Comparison of ENCODE assay signal across 28 cellular contexts in the genomic region with DNA sequence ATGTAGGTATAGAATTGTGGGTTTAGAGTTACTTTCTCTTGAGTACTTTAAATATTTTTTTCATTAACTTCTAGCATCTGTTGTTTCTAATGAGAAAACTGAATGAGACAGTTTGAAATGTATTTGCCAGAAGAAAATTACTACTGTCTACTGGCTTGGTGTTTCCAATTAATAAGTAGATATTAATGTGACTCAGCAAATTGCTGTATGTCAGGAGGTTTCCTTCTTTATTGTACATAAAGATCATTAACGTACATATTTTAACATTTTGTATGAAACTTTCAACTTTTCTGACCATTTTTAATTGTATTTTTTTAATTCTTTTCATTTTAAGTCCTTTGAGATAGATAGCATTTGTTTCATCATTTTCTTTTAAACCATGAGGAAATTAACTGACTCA.
A peak's percentile ranks its signal among the peaks of the same experiment; 100 is the strongest.
DNase-seq lines count a peak whose midpoint lies in the region; ATAC-seq, FAIRE-seq and TF ChIP-seq lines count a peak whose summit lies in the region.
"Had no signal": no experiment of that assay in that cellular context is flagged by ENCODE, and none has a peak within 500 bp of the region (broad histone marks: within the 10 kb centered on the region; RNA-seq: fewer than 3 reads in every experiment).

No MANE protein-coding gene starts in this region.

- no peak for FAIRE-seq in keratinocyte (lab: Jason Lieb, UNC)

- no peak overlapping the region for H2BK120ac ChIP-seq in IMR-90 (ENCODE audit: low read depth, low read length)

- H3K9ac ChIP-seq in IMR-90 (ENCODE audit: low read depth, low read length) (no peak overlapping the region), mammary epithelial cell (ENCODE audit: insufficient read depth, low read length) (no peak overlapping the region), keratinocyte (ENCODE audit: control insufficient read depth, extremely low read depth, insufficient read depth, low read length) (peak overlapping the region; percentile 30)
- H3K9ac ChIP-seq: KMS-11, parathyroid adenoma had no signal

- H3K36me3 ChIP-seq in IMR-90 (ENCODE audit: control insufficient read depth, insufficient read depth, low read length): no peaks in the 10 kb centered on the region
- no peaks in the 10 kb centered on the region for H3K36me3 ChIP-seq in mammary epithelial cell (ENCODE audit: insufficient read depth, low read length)
- no peaks in the 10 kb centered on the region for H3K36me3 ChIP-seq in keratinocyte (ENCODE audit: control insufficient read depth in 2 of 2, extremely low read depth in 1 of 2, insufficient read depth in 2 of 2, low read length in 2 of 2)
- H3K36me3 ChIP-seq: tibial nerve had no signal

- in situ Hi-C loops in IMR-90 (cut with MboI; ENCODE audit: low sequenced_read_pairs) (no loop called here), mammary epithelial cell (cut with MboI; ENCODE audit: low sequenced_read_pairs in 2 of 2) (no loop called here)

- H3K4me3 ChIP-seq in IMR-90 (ENCODE audit: insufficient read depth, low read depth, low read length): no peak overlapping the region
- H3K4me3 ChIP-seq in mammary epithelial cell (replicated peaks in 1 of 3; ENCODE audit: insufficient read depth in 1 of 3, low read depth in 2 of 3, low read length in 3 of 3): no peak overlapping the region
- H3K4me3 ChIP-seq in keratinocyte (ENCODE audit: control insufficient read depth in 2 of 3, extremely low read depth in 1 of 3, insufficient read depth in 2 of 3, low read depth in 1 of 3, low read length in 3 of 3): no peak overlapping the region
- H3K4me3 ChIP-seq: body of pancreas, dorsolateral prefrontal cortex, tibial nerve had no signal

- peak overlapping the region; percentile 40 for H3K18ac ChIP-seq in IMR-90 (ENCODE audit: low read depth, low read length)

- H3K79me1 ChIP-seq in IMR-90 (ENCODE audit: low read depth in 1 of 2, low read length in 2 of 2): no peaks in the 10 kb centered on the region

- peak overlapping the region; percentile 68; the same call in 2 of the 3 replicates for H2BK15ac ChIP-seq in IMR-90 (ENCODE audit: low read depth, low read length)

- H3K27ac ChIP-seq in IMR-90 (ENCODE audit: insufficient read depth, low read length) (peak overlapping the region; percentile 2; the same call in 1 of the 2 replicates), mammary epithelial cell (ENCODE audit: insufficient read depth, low read depth, low read length) (peak overlapping the region; percentile 88), keratinocyte (ENCODE audit: control insufficient read depth, insufficient read depth, low read length) (peak overlapping the region; percentile 91)
- H3K27ac ChIP-seq: body of pancreas, dorsolateral prefrontal cortex, KMS-11, parathyroid adenoma had no signal

- H4K8ac ChIP-seq in IMR-90 (ENCODE audit: low read depth in 2 of 2, low read length in 2 of 2): peak overlapping the region in 1 of 2 experiments; percentile 26; a peak in 2 of 4 replicates

- no peak overlapping the region for H3K23ac ChIP-seq in IMR-90 (ENCODE audit: low read depth, low read length)

- no peak for TF ChIP-seq POLR2A in IMR-90 (IDR thresholded peaks at IDR 0.05; ENCODE audit: low read depth, low read length)

- no peak for DNase-seq in IMR-90
- no peak for DNase-seq in mammary epithelial cell
- DNase-seq in keratinocyte (ENCODE audit: low read depth, low spot score): no peak
- no peak for DNase-seq in type B pancreatic cell (ENCODE audit: extremely low spot score, unreplicated experiment)
- no peak for DNase-seq in activated CD4-positive, CD25-positive, alpha-beta regulatory T cell treated with anti-CD3 and anti-CD28 coated beads, Interleukin-2, amount 50 U/mL, for 72 hours
- no peak for DNase-seq in stimulated activated CD4-positive, alpha-beta T cell treated with anti-CD3 and anti-CD28 coated beads, Interleukin-2, amount 100 ng/mL, for 48 hours
- DNase-seq: activated CD8-positive, alpha-beta T cell treated with anti-CD3 and anti-CD28 coated beads for 36 hours; activated naive CD4-positive, alpha-beta T cell treated with anti-CD3 and anti-CD28 coated beads for 36 hours; C1 segment of cervical spinal cord; dorsolateral prefrontal cortex; GDM1; mesendoderm; NCI-H1436; NCI-H2081; NCI-H69; SHP77; stimulated activated CD4-positive, alpha-beta T cell treated with anti-CD3 and anti-CD28 coated beads, Interleukin-12 subunit alpha, Interleukin-12 subunit beta, amount 100 ng/mL, for 4 hours; stimulated activated CD4-positive, alpha-beta T cell treated with anti-CD3 and anti-CD28 coated beads, Interleukin-4, amount 100 ng/mL, for 24 hours had no signal

- H3K27me3 Mint-ChIP-seq in type B pancreatic cell: no peaks in the 10 kb centered on the region

- H3K36me3 Mint-ChIP-seq in type B pancreatic cell: no peaks in the 10 kb centered on the region

- no peak overlapping the region for H2AK9ac ChIP-seq in IMR-90 (replicated peaks; ENCODE audit: low read depth, low read length, poor library complexity)

- H2AFZ ChIP-seq in IMR-90 (replicated peaks; ENCODE audit: low read length, poor library complexity): no peak overlapping the region
- H2AFZ ChIP-seq in mammary epithelial cell (ENCODE audit: low read depth, low read length): no peak overlapping the region
- no peak overlapping the region for H2AFZ ChIP-seq in keratinocyte (ENCODE audit: control insufficient read depth, low read length)
- H2AFZ ChIP-seq: parathyroid adenoma had no signal

- peaks cover 4% of the 10 kb centered on the region; the same call in 1 of the 2 replicates for H3K4me1 ChIP-seq in IMR-90 (ENCODE audit: control insufficient read depth, insufficient read depth, low read length)
- peaks cover 18% of the 10 kb centered on the region for H3K4me1 ChIP-seq in mammary epithelial cell (ENCODE audit: insufficient read depth, low read length)
- H3K4me1 ChIP-seq in keratinocyte (ENCODE audit: control insufficient read depth, extremely low read depth, insufficient read depth, low read length): peaks cover 27% of the 10 kb centered on the region
- H3K4me1 ChIP-seq: body of pancreas, parathyroid adenoma, tibial nerve had no signal

- intact Hi-C loops in IMR-90 (cut with micrococcal nuclease) (no loop called here), mammary epithelial cell (cut with micrococcal nuclease) (loop anchor here (1.0 to 5.0 kb wide), 4 partner anchors 20 to 190 kb away; partner anchors contain the start of gene SLC22A23)

- ATAC-seq in IMR-90 (ENCODE audit: low read depth) (peak; percentile 11; the same call in 1 of the 2 replicates), GM18520 (IDR thresholded peaks at IDR 0.05; ENCODE audit: unreplicated experiment) (no peak)
- ATAC-seq: activated CD8-positive, alpha-beta T cell treated with anti-CD3 and anti-CD28 coated beads for 36 hours; HCT116; left lobe of liver; Panc1 had no signal

- H3K4me2 ChIP-seq in IMR-90 (ENCODE audit: low read depth, low read length) (no peak overlapping the region; the same call in 1 of the 2 replicates), mammary epithelial cell (ENCODE audit: insufficient read depth, low read depth, low read length) (peak overlapping the region; percentile 42), keratinocyte (ENCODE audit: control insufficient read depth, extremely low read depth, insufficient read depth, low read depth, low read length) (peak overlapping the region; percentile 44)
- H3K4me2 ChIP-seq: KMS-11 had no signal

- no peak overlapping the region for H2AK5ac ChIP-seq in IMR-90 (ENCODE audit: low read depth, low read length)

- no peak overlapping the region for H3K4ac ChIP-seq in IMR-90 (ENCODE audit: low read depth, low read length)

- H3K9me3 Mint-ChIP-seq in type B pancreatic cell: peaks cover 2% of the 10 kb centered on the region
- H3K9me3 Mint-ChIP-seq: activated naive CD4-positive, alpha-beta T cell treated with anti-CD3 and anti-CD28 coated beads for 36 hours; neural crest cell had no signal

- H2BK20ac ChIP-seq in IMR-90 (ENCODE audit: low read depth, low read length): peak overlapping the region; percentile 5

- peak overlapping the region; percentile 53 for H2BK5ac ChIP-seq in IMR-90 (ENCODE audit: low read depth, low read length, poor library complexity, severe bottlenecking)

- H3K79me2 ChIP-seq in mammary epithelial cell (ENCODE audit: insufficient read depth, low read length) (no peaks in the 10 kb centered on the region), keratinocyte (ENCODE audit: control insufficient read depth, insufficient read depth, low read length) (no peaks in the 10 kb centered on the region)
- H3K79me2 ChIP-seq: parathyroid adenoma had no signal

- H4K20me1 ChIP-seq in IMR-90 (ENCODE audit: insufficient read depth, low read length) (no peaks in the 10 kb centered on the region), mammary epithelial cell (ENCODE audit: insufficient read depth, low read length) (no peaks in the 10 kb centered on the region), keratinocyte (ENCODE audit: control insufficient read depth, extremely low read depth, insufficient read depth, low read length) (no peaks in the 10 kb centered on the region)

- no peak overlapping the region; the same call in 1 of the 2 replicates for H4K91ac ChIP-seq in IMR-90 (ENCODE audit: insufficient read depth, low read depth, low read length)

- H3K27ac Mint-ChIP-seq in type B pancreatic cell: peak overlapping the region; percentile 43
- H3K27ac Mint-ChIP-seq: activated CD8-positive, alpha-beta T cell treated with anti-CD3 and anti-CD28 coated beads for 36 hours; activated naive CD4-positive, alpha-beta T cell treated with anti-CD3 and anti-CD28 coated beads for 36 hours; T-helper 2 cell treated with Interferon-gamma antibody and Interleukin-4, amounts not matched to agents 5 μg/mL and 100 μg/mL, for 36 hours had no signal

- no peak for TF ChIP-seq RAD21 in IMR-90 (IDR thresholded peaks at IDR 0.05; ENCODE audit: low read length)

- H3K4me1 Mint-ChIP-seq in type B pancreatic cell (ENCODE audit: unreplicated experiment): no peaks in the 10 kb centered on the region
- H3K4me1 Mint-ChIP-seq: neural crest cell had no signal

- no peak overlapping the region for H4K5ac ChIP-seq in IMR-90 (ENCODE audit: low read depth, low read length)

- H3K9me3 ChIP-seq in IMR-90 (ENCODE audit: control insufficient read depth, insufficient read depth, low read length): peaks cover 6% of the 10 kb centered on the region
- peaks cover 7% of the 10 kb centered on the region for H3K9me3 ChIP-seq in mammary epithelial cell (replicated peaks; ENCODE audit: insufficient read depth, low read length)
- H3K9me3 ChIP-seq in keratinocyte (ENCODE audit: control insufficient read depth, low read depth, low read length): no peaks in the 10 kb centered on the region
- H3K9me3 ChIP-seq: body of pancreas had no signal

- CTCF ChIA-PET in IMR-90 (lab: Yijun Ruan, JAX) (no interaction called here), mammary epithelial cell (lab: Charles Lee; ENCODE audit: low non-redundant PET) (interaction anchor here (0.8 kb wide), 1 partner anchor 94 kb away, joined by 12 read pairs; no protein-coding TSS in a partner anchor)

- dilution Hi-C loops in IMR-90 (cut with HindIII; ENCODE audit: low sequenced_read_pairs, unreplicated experiment) (no loop called here), mammary epithelial cell (cut with HindIII; ENCODE audit: low sequenced_read_pairs) (loop anchor here (5.0 kb wide), 1 partner anchor 70 kb away; no protein-coding TSS in a partner anchor), keratinocyte (cut with MboI; ENCODE audit: extremely low pct_ligation_motif_present, low sequenced_read_pairs) (no loop called here)

- H3K9me1 ChIP-seq in IMR-90 (ENCODE audit: insufficient read depth, low read length) (peaks cover 3% of the 10 kb centered on the region; the same call in 1 of the 2 replicates), keratinocyte (ENCODE audit: control insufficient read depth, extremely low read depth, insufficient read depth, low read length) (no peaks in the 10 kb centered on the region)

- BruUV-seq in IMR-90 (replicated peaks; lab: Mats Ljungman, UMichigan): no TSS peak
- BruUV-seq in mammary epithelial cell (replicated peaks; lab: Mats Ljungman, UMichigan): TSS peak; percentile 98

- H3K14ac ChIP-seq in IMR-90 (replicated peaks; ENCODE audit: low read depth, low read length): no peak overlapping the region

- H3K56ac ChIP-seq in IMR-90 (ENCODE audit: extremely low read depth, insufficient read depth, low read length): no peak overlapping the region

- TF ChIP-seq CTCF in IMR-90 (conservative IDR thresholded peaks at IDR 0.05; ENCODE audit: low read depth, low read length): no peak
- TF ChIP-seq CTCF in mammary epithelial cell (conservative IDR thresholded peaks at IDR 0.05 in 1 of 2, IDR thresholded peaks at IDR 0.05 in 1 of 2; ENCODE audit: extremely low read depth in 1 of 2, insufficient read depth in 1 of 2, low read depth in 1 of 2, low read length in 2 of 2): no peak
- no peak for TF ChIP-seq CTCF in keratinocyte (optimal IDR thresholded peaks at IDR 0.05 in 1 of 3, IDR thresholded peaks at IDR 0.05 in 1 of 3, conservative IDR thresholded peaks at IDR 0.05 in 1 of 3; ENCODE audit: extremely low read depth in 1 of 3, insufficient read depth in 2 of 3, low read length in 3 of 3)
- no peak for TF ChIP-seq CTCF in type B pancreatic cell (conservative IDR thresholded peaks at IDR 0.05)

- no peak overlapping the region for H3K4me3 Mint-ChIP-seq in type B pancreatic cell
- H3K4me3 Mint-ChIP-seq: activated CD8-positive, alpha-beta T cell treated with anti-CD3 and anti-CD28 coated beads for 36 hours; activated naive CD4-positive, alpha-beta T cell treated with anti-CD3 and anti-CD28 coated beads for 36 hours; neural crest cell; T-helper 2 cell treated with Interferon-gamma antibody and Interleukin-4, amounts not matched to agents 5 μg/mL and 100 μg/mL, for 36 hours had no signal

- H3K27me3 ChIP-seq in IMR-90 (ENCODE audit: control insufficient read depth, insufficient read depth, low read length): peaks cover 10% of the 10 kb centered on the region
- H3K27me3 ChIP-seq in mammary epithelial cell (ENCODE audit: insufficient read depth, low read length): no peaks in the 10 kb centered on the region
- H3K27me3 ChIP-seq in keratinocyte (ENCODE audit: control insufficient read depth, extremely low read depth, insufficient read depth, low read length): no peaks in the 10 kb centered on the region
- H3K27me3 ChIP-seq: body of pancreas, dorsolateral prefrontal cortex, tibial nerve had no signal

- POLR2A ChIA-PET in IMR-90 (lab: Charles Lee; ENCODE audit: unreplicated experiment): interaction anchor here (0.6 kb wide), 1 partner anchor 241 kb away, joined by 3 read pairs; no protein-coding TSS in a partner anchor

- no CpG with 5 or more reads among the region's 1 CpG for WGBS in IMR-90 (ENCODE audit: extremely low coverage in 2 of 2, insufficient read length in 1 of 2), 2 experiments
- WGBS in mammary epithelial cell (ENCODE audit: low coverage, missing lambda C conversion rate): 16% methylated on average over 1 of the region's 1 CpG

Comparison
In these comparisons a context has a peak if more than half of its experiments do, and no peak if none do; other contexts are left out.
1. H3K27ac ChIP-seq: peak in every context shown above with its lines; median percentile 91 in keratinocyte; 88 in mammary epithelial cell; 2 in IMR-90.